In genomic region chr20:6767166-6767535, GRCh38 we compare ENCODE assay signal across 8 cellular contexts. TPM values are rescaled to one million over a fixed set of nuclear protein-coding genes. Genes with fewer than 3 reads are reported as not detected.
DNase-seq lines count a peak whose midpoint lies in the region; ATAC-seq and TF ChIP-seq lines count a peak whose summit lies in the region.

No MANE protein-coding gene starts in this region.

- H3K4me3 Mint-ChIP-seq in activated CD4-positive, alpha-beta T cell treated with anti-CD3 and anti-CD28 coated beads, Interleukin-2, amount 10 ng/mL, durations not matched to agents 24 days and 14 days: peak overlapping the region; percentile 48
- H3K4me3 Mint-ChIP-seq in brain: peak overlapping the region; percentile 82 to 89 (median 85)

- TF ChIP-seq CTCF in brain (conservative IDR thresholded peaks at IDR 0.05) (no peak), lower leg skin (IDR thresholded peaks at IDR 0.05) (no peak)

- no peak for DNase-seq in activated CD4-positive, alpha-beta T cell treated with anti-CD3 and anti-CD28 coated beads, Interleukin-2, amount 10 ng/mL, durations not matched to agents 24 days and 14 days
- DNase-seq in activated CD4-positive, alpha-beta T cell treated with anti-CD3 and anti-CD28 coated beads, Interleukin-2, amount 50 U/mL, for 1 hour: no peak
- peak in 1 of 2 donors; percentile 85 for DNase-seq in lower leg skin (ENCODE audit: low spot score in 2 of 2)
- no peak for DNase-seq in COLO668 (lab: John Stamatoyannopoulos, UW; ENCODE audit: unreplicated experiment)
- no peak for DNase-seq in left colon
- DNase-seq in NCI-H2171 treated with DMSO at 0.1 percent for 48 hours (lab: John Stamatoyannopoulos, UW): no peak

- ATAC-seq in left colon: no peak

- H3K4me3 ChIP-seq in lower leg skin (ENCODE audit: low read depth, poor library complexity, severe bottlenecking): peak overlapping the region; percentile 17

- H3K27ac ChIP-seq in temporal lobe (ENCODE audit: low read depth, low read length): peak overlapping the region; percentile 27

- H3K27me3 Mint-ChIP-seq in activated CD4-positive, alpha-beta T cell treated with anti-CD3 and anti-CD28 coated beads, Interleukin-2, amount 10 ng/mL, durations not matched to agents 24 days and 14 days: peaks cover 45% of the 10 kb centered on the region
- peaks cover 65% of the 10 kb centered on the region for H3K27me3 Mint-ChIP-seq in brain

- no peaks in the 10 kb centered on the region for H3K9me3 Mint-ChIP-seq in activated CD4-positive, alpha-beta T cell treated with anti-CD3 and anti-CD28 coated beads, Interleukin-2, amount 10 ng/mL, durations not matched to agents 24 days and 14 days
- peaks cover 0 to 5% (median 0%) of the 10 kb centered on the region in 5 experiments for H3K9me3 Mint-ChIP-seq in brain

- H3K4me1 Mint-ChIP-seq in activated CD4-positive, alpha-beta T cell treated with anti-CD3 and anti-CD28 coated beads, Interleukin-2, amount 10 ng/mL, durations not matched to agents 24 days and 14 days: no peaks in the 10 kb centered on the region
- peaks cover 30% of the 10 kb centered on the region for H3K4me1 Mint-ChIP-seq in brain

- intact Hi-C loops in activated CD4-positive, alpha-beta T cell treated with anti-CD3 and anti-CD28 coated beads, Interleukin-2, amount 10 ng/mL, durations not matched to agents 24 days and 14 days (cut with micrococcal nuclease): loop anchor here (5.0 kb wide), 1 partner anchor 1090 kb away; no protein-coding TSS in a partner anchor
- intact Hi-C loops in lower leg skin (cut with DNase I; ENCODE audit: low total_unique reads) (loop anchor here (10.0 kb wide), 1 partner anchor 518 kb away; no protein-coding TSS in a partner anchor), left colon (cut with DNase I, micrococcal nuclease) (no loop called here)

- 3% methylated on average over 17 to 24 of the region's 26 CpGs for WGBS in lower leg skin, 2 donors

- TF ChIP-seq POLR2A in lower leg skin (IDR thresholded peaks at IDR 0.05): no peak

- H3K27ac Mint-ChIP-seq in activated CD4-positive, alpha-beta T cell treated with anti-CD3 and anti-CD28 coated beads, Interleukin-2, amount 10 ng/mL, durations not matched to agents 24 days and 14 days: no peak overlapping the region
- H3K27ac Mint-ChIP-seq in brain: no peak overlapping the region

- H3K36me3 Mint-ChIP-seq in activated CD4-positive, alpha-beta T cell treated with anti-CD3 and anti-CD28 coated beads, Interleukin-2, amount 10 ng/mL, durations not matched to agents 24 days and 14 days (ENCODE audit: low read depth): no peaks in the 10 kb centered on the region
- no peaks in the 10 kb centered on the region for H3K36me3 Mint-ChIP-seq in brain

RNA-seq across cellular contexts. Expression of gene BMP2, which starts 0.3 kb away (rescaled TPM):
- 0.09 and 0.12 TPM in 2 replicates for total RNA-seq in activated CD4-positive, alpha-beta T cell treated with anti-CD3 and anti-CD28 coated beads, Interleukin-2, amount 10 ng/mL, durations not matched to agents 24 days and 14 days
- polyA plus RNA-seq in brain (ENCODE audit: insufficient read depth, low read depth, low replicate concordance): 4.4 TPM
- total RNA-seq in lower leg skin: 10 to 100 TPM; 21.0 to 42.8 (median 23.7) TPM
- 6.1 TPM for total RNA-seq in temporal lobe
- total RNA-seq in left colon: 10 to 100 TPM; 37.1 to 60.4 TPM

Comparison
In these comparisons a context has a peak if more than half of its experiments do, and no peak if none do; other contexts are left out.
1. intact Hi-C loops: an anchor here in activated CD4-positive, alpha-beta T cell treated with anti-CD3 and anti-CD28 coated beads, Interleukin-2, amount 10 ng/mL, durations not matched to agents 24 days and 14 days (5.0 kb wide) and lower leg skin (10.0 kb wide); none called in left colon.